18 cellular contexts compared by ENCODE assay signal in the genomic region with DNA sequence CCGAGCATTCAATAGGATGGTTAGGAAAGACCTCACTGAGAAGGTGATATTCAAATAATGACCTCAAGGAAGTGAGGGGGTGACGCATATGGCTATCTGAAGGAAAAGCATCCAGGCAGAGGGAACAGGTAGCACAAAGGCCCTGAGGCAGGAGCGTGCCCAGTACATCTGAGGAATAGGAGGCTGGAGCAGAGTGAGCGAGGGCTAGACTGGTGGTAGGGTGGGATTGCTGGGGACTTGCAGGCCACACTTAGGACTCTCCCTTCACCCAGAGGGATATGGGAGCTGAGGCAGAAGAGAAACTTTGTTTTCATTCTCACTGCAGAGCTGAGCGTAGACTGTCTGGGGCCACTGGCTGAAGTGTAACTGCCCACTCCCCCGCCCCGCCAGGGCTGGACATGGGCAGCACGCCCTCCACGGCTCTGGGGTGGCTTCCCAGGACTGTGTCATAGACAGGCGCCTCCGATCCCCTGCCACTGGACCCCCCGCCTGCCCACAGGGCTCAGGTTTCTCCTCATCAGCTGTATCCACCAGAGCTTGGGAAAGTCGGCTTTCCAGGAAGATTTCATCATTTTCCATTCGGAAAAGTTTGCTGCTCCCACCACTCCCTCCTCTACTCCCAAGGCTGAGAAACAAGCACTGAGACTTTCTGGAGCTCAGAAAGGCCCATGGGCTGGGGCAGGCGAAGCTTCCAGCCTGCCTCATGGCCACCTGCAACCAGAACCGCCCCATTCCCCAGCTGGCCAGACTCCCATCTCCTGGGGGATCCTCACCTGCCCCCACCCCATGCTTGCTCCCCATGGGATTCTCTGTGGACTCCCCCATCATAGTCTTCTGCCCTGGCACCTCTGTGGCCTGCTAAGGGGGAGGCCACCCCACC.
A peak's percentile ranks its signal among the peaks of the same experiment; 100 is the strongest.
DNase-seq lines count a peak whose midpoint lies in the region; ATAC-seq and TF ChIP-seq lines count a peak whose summit lies in the region.
"Had no signal": no experiment of that assay in that cellular context is flagged by ENCODE, and none has a peak within 500 bp of the region (broad histone marks: within the 10 kb centered on the region; RNA-seq: fewer than 3 reads in every experiment).

No MANE protein-coding gene starts in this region.

- ATAC-seq in activated naive CD8-positive, alpha-beta T cell treated with anti-CD3 and anti-CD28 coated beads, Interleukin-2, amount 10 ng/mL, durations not matched to agents 7 days and 5 days (ENCODE audit: low read depth) = no peak
- ATAC-seq in activated naive CD8-positive, alpha-beta T cell treated with anti-CD3 and anti-CD28 coated beads, Interleukin-2, amount 50 U/mL, for 24 hours = no peak
- ATAC-seq in HG02870 (IDR thresholded peaks at IDR 0.05; ENCODE audit: unreplicated experiment) = no peak
- ATAC-seq: foreskin keratinocyte had no signal

- POLR2A ChIA-PET in activated naive CD8-positive, alpha-beta T cell treated with anti-CD3 and anti-CD28 coated beads, Interleukin-2, amount 10 ng/mL, durations not matched to agents 7 days and 5 days (lab: Charles Lee) = no interaction called here

- H3K4me3 Mint-ChIP-seq in activated naive CD8-positive, alpha-beta T cell treated with anti-CD3 and anti-CD28 coated beads, Interleukin-2, amount 10 ng/mL, durations not matched to agents 7 days and 5 days = no peak overlapping the region
- H3K4me3 Mint-ChIP-seq in activated naive CD8-positive, alpha-beta T cell treated with anti-CD3 and anti-CD28 coated beads, Interleukin-2, amount 50 U/mL, for 24 hours = no peak overlapping the region
- peak overlapping the region in 1 of 3 experiments; percentile 6 for H3K4me3 Mint-ChIP-seq in nephron
- H3K4me3 Mint-ChIP-seq: activated naive CD8-positive, alpha-beta T cell treated with anti-CD3 and anti-CD28 coated beads for 36 hours had no signal

- no peak overlapping the region for H3K4me3 ChIP-seq in suprapubic skin

- DNase-seq in activated naive CD8-positive, alpha-beta T cell treated with anti-CD3 and anti-CD28 coated beads, Interleukin-2, amount 10 ng/mL, durations not matched to agents 7 days and 5 days = peak; percentile 19
- DNase-seq in activated naive CD8-positive, alpha-beta T cell treated with anti-CD3 and anti-CD28 coated beads, Interleukin-2, amount 50 U/mL, for 24 hours = no peak
- DNase-seq in fibroblast of peridontal ligament (ENCODE audit: extremely low read depth) (peak; percentile 69), suprapubic skin (ENCODE audit: low spot score in 2 of 2) (peak; percentile 59 to 69), DMS153 treated with DMSO at 0.1 percent for 48 hours (lab: John Stamatoyannopoulos, UW; ENCODE audit: unreplicated experiment) (no peak)
- DNase-seq in activated CD8-positive, alpha-beta memory T cell treated with anti-CD3 and anti-CD28 coated beads for 24 hours = no peak
- DNase-seq: activated naive CD8-positive, alpha-beta T cell treated with anti-CD3 and anti-CD28 coated beads for 36 hours; brain microvascular endothelial cell; cortex of kidney; DND-41; foreskin keratinocyte; HCEC 1CT; hypothalamus; mesendoderm; SW 1271 had no signal

- no peak for TF ChIP-seq POLR2A in suprapubic skin (IDR thresholded peaks at IDR 0.05)

- H3K9me3 ChIP-seq in suprapubic skin = no peaks in the 10 kb centered on the region

- peaks cover 4% of the 10 kb centered on the region for H3K27me3 Mint-ChIP-seq in activated naive CD8-positive, alpha-beta T cell treated with anti-CD3 and anti-CD28 coated beads, Interleukin-2, amount 10 ng/mL, durations not matched to agents 7 days and 5 days
- H3K27me3 Mint-ChIP-seq in activated naive CD8-positive, alpha-beta T cell treated with anti-CD3 and anti-CD28 coated beads, Interleukin-2, amount 50 U/mL, for 24 hours = peaks cover 5% of the 10 kb centered on the region
- H3K27me3 Mint-ChIP-seq in nephron (ENCODE audit: low read depth) = peaks cover 20% of the 10 kb centered on the region
- H3K27me3 Mint-ChIP-seq: activated naive CD8-positive, alpha-beta T cell treated with anti-CD3 and anti-CD28 coated beads for 36 hours had no signal

- H3K9me3 Mint-ChIP-seq in activated naive CD8-positive, alpha-beta T cell treated with anti-CD3 and anti-CD28 coated beads, Interleukin-2, amount 10 ng/mL, durations not matched to agents 7 days and 5 days = no peaks in the 10 kb centered on the region
- no peaks in the 10 kb centered on the region for H3K9me3 Mint-ChIP-seq in activated naive CD8-positive, alpha-beta T cell treated with anti-CD3 and anti-CD28 coated beads, Interleukin-2, amount 50 U/mL, for 24 hours
- H3K9me3 Mint-ChIP-seq in nephron = no peaks in the 10 kb centered on the region
- H3K9me3 Mint-ChIP-seq: activated naive CD8-positive, alpha-beta T cell treated with anti-CD3 and anti-CD28 coated beads for 36 hours had no signal

- no peak overlapping the region for H3K27ac ChIP-seq in suprapubic skin
- H3K27ac ChIP-seq: 22Rv1, brain microvascular endothelial cell, foreskin keratinocyte had no signal

- no peaks in the 10 kb centered on the region for H3K36me3 ChIP-seq in suprapubic skin
- H3K36me3 ChIP-seq: brain microvascular endothelial cell had no signal

- H3K4me1 Mint-ChIP-seq in activated naive CD8-positive, alpha-beta T cell treated with anti-CD3 and anti-CD28 coated beads, Interleukin-2, amount 10 ng/mL, durations not matched to agents 7 days and 5 days = no peaks in the 10 kb centered on the region
- no peaks in the 10 kb centered on the region for H3K4me1 Mint-ChIP-seq in activated naive CD8-positive, alpha-beta T cell treated with anti-CD3 and anti-CD28 coated beads, Interleukin-2, amount 50 U/mL, for 24 hours
- H3K4me1 Mint-ChIP-seq in nephron = peaks cover 35% of the 10 kb centered on the region
- H3K4me1 Mint-ChIP-seq: activated naive CD8-positive, alpha-beta T cell treated with anti-CD3 and anti-CD28 coated beads for 36 hours had no signal

- TF ChIP-seq CTCF in nephron (IDR thresholded peaks at IDR 0.05; ENCODE audit: unreplicated experiment in 3 of 3) (no peak), suprapubic skin (IDR thresholded peaks at IDR 0.05) (no peak)

- H3K27ac Mint-ChIP-seq in activated naive CD8-positive, alpha-beta T cell treated with anti-CD3 and anti-CD28 coated beads, Interleukin-2, amount 10 ng/mL, durations not matched to agents 7 days and 5 days = peak overlapping the region; percentile 10
- no peak overlapping the region for H3K27ac Mint-ChIP-seq in activated naive CD8-positive, alpha-beta T cell treated with anti-CD3 and anti-CD28 coated beads, Interleukin-2, amount 50 U/mL, for 24 hours
- peak overlapping the region; percentile 54 to 56 (median 56) for H3K27ac Mint-ChIP-seq in nephron
- H3K27ac Mint-ChIP-seq: activated naive CD8-positive, alpha-beta T cell treated with anti-CD3 and anti-CD28 coated beads for 36 hours had no signal

- no peaks in the 10 kb centered on the region for H3K27me3 ChIP-seq in suprapubic skin
- H3K27me3 ChIP-seq: brain microvascular endothelial cell had no signal

- H3K36me3 Mint-ChIP-seq in activated naive CD8-positive, alpha-beta T cell treated with anti-CD3 and anti-CD28 coated beads, Interleukin-2, amount 10 ng/mL, durations not matched to agents 7 days and 5 days = no peaks in the 10 kb centered on the region
- H3K36me3 Mint-ChIP-seq in activated naive CD8-positive, alpha-beta T cell treated with anti-CD3 and anti-CD28 coated beads, Interleukin-2, amount 50 U/mL, for 24 hours (ENCODE audit: low read depth) = no peaks in the 10 kb centered on the region
- H3K36me3 Mint-ChIP-seq in nephron (ENCODE audit: low read depth) = no peaks in the 10 kb centered on the region
- H3K36me3 Mint-ChIP-seq: activated naive CD8-positive, alpha-beta T cell treated with anti-CD3 and anti-CD28 coated beads for 36 hours had no signal

- H3K4me1 ChIP-seq in suprapubic skin = peaks cover 2% of the 10 kb centered on the region
- H3K4me1 ChIP-seq: foreskin keratinocyte had no signal

- 62% methylated on average over 13 of the region's 16 CpGs for WGBS in suprapubic skin

- no peak for TF ChIP-seq EP300 in suprapubic skin (IDR thresholded peaks at IDR 0.05)

Comparison
In these comparisons a context has a peak if more than half of its experiments do, and no peak if none do; other contexts are left out.
1. DNase-seq: peak in activated naive CD8-positive, alpha-beta T cell treated with anti-CD3 and anti-CD28 coated beads, Interleukin-2, amount 10 ng/mL, durations not matched to agents 7 days and 5 days (single experiment), fibroblast of peridontal ligament (single experiment) and suprapubic skin (2 of 2); none in activated naive CD8-positive, alpha-beta T cell treated with anti-CD3 and anti-CD28 coated beads, Interleukin-2, amount 50 U/mL, for 24 hours (single experiment), DMS153 treated with DMSO at 0.1 percent for 48 hours (single experiment) and activated CD8-positive, alpha-beta memory T cell treated with anti-CD3 and anti-CD28 coated beads for 24 hours (single experiment).